Comparison of ENCODE assay signal across 10 cellular contexts in genomic region chr5:181184845-181185216, GRCh38. TPM values are rescaled to one million over a fixed set of nuclear protein-coding genes. Genes with fewer than 3 reads are reported as not detected.
DNase-seq lines count a peak whose midpoint lies in the region; ATAC-seq, FAIRE-seq and TF ChIP-seq lines count a peak whose summit lies in the region.
"Had no signal": no experiment of that assay in that cellular context is flagged by ENCODE, and none has a peak within 500 bp of the region (broad histone marks: within the 10 kb centered on the region; RNA-seq: fewer than 3 reads in every experiment).

No MANE protein-coding gene starts in this region.

- intact Hi-C loops in HepG2 (cut with micrococcal nuclease; ENCODE audit: unreplicated experiment) = no loop called here
- intact Hi-C loops in right lobe of liver (cut with DNase I) = no loop called here
- intact Hi-C loops in aorta (cut with DNase I) = loop anchor here in 1 of 2 donors (10.0 kb wide), 1 partner anchor 80 kb away; the partner anchor contains the start of gene TRIM52
- intact Hi-C loops in ovary (cut with DNase I) = loop anchor here in 3 of 4 donors (5.0 to 10.0 kb wide), 3 partner anchors 37 to 400 kb away; partner anchors contain the start of genes TRIM41 (in 1 of the 3) and TRIM52 (in 1 of the 3)

- TF ChIP-seq EP300 in HepG2 (IDR thresholded peaks at IDR 0.05; ENCODE audit: low read depth in 2 of 2, low read length in 2 of 2) (no peak), HepG2 (CRISPR knock-in tag; IDR thresholded peaks at IDR 0.05; ENCODE audit: borderline replicate concordance) (no peak), ovary (IDR thresholded peaks at IDR 0.05) (no peak)

- H3K27ac ChIP-seq in HepG2 (ENCODE audit: extremely low read length, insufficient read depth, low read length) = peak overlapping the region; percentile 58
- H3K27ac ChIP-seq in right lobe of liver = no peak overlapping the region
- H3K27ac ChIP-seq in aorta (ENCODE audit: low read depth in 1 of 2, low read length in 2 of 2) = no peak overlapping the region
- H3K27ac ChIP-seq in ovary = no peak overlapping the region

- peaks cover 25% of the 10 kb centered on the region for H3K27me3 Mint-ChIP-seq in WTC11 (ENCODE audit: low read depth)
- peaks cover 24 to 42% (median 29%) of the 10 kb centered on the region in 3 donors for H3K27me3 Mint-ChIP-seq in immature natural killer cell (ENCODE audit: low read depth in 3 of 3)

- peak overlapping the region; percentile 58 for H3K9ac ChIP-seq in HepG2 (ENCODE audit: insufficient read depth, low read depth, low read length)

- H3K9me3 Mint-ChIP-seq in WTC11 (peaks cover 4% of the 10 kb centered on the region), immature natural killer cell (peaks cover 0 to 8% (median 3%) of the 10 kb centered on the region in 6 donors)

- BruUV-seq in HepG2 (replicated peaks; lab: Mats Ljungman, UMichigan) = no TSS peak

- TF ChIP-seq POLR2A in HepG2 (IDR thresholded peaks at IDR 0.05; ENCODE audit: insufficient read depth in 1 of 2, low read depth in 2 of 2, low read length in 2 of 2) (no peak), right lobe of liver (IDR thresholded peaks at IDR 0.05) (no peak), ovary (IDR thresholded peaks at IDR 0.05) (no peak)

- H3K36me3 Mint-ChIP-seq in WTC11 (peaks cover 4% of the 10 kb centered on the region), immature natural killer cell (no peaks in the 10 kb centered on the region)

- no peaks in the 10 kb centered on the region for H3K79me2 ChIP-seq in HepG2 (ENCODE audit: insufficient read depth, low read length)

- ATAC-seq in HepG2 (no peak), right lobe of liver (no peak), WTC11 (no peak), aorta (ENCODE audit: low FRiP score) (no peak)

- peak overlapping the region; percentile 96 for H3K27ac Mint-ChIP-seq in WTC11
- H3K27ac Mint-ChIP-seq in immature natural killer cell = peak overlapping the region in 1 of 6 donors; percentile 84

- WGBS in HepG2 (ENCODE audit: low lambda C conversion rate) = 55% methylated on average over 16 of the region's 16 CpGs
- 94% methylated on average over 14 of the region's 16 CpGs for WGBS in right lobe of liver (ENCODE audit: insufficient coverage, low coverage, low lambda C conversion rate, missing lambda C conversion rate)
- 82% methylated on average over 16 of the region's 16 CpGs for WGBS in aorta, 2 donors
- 70 to 85% (median 84%) methylated on average over 16 of the region's 16 CpGs for WGBS in ovary, 3 donors

- POLR2A ChIA-PET in HepG2 (lab: Yijun Ruan, JAX) (interaction anchor here (0.7 to 2.3 kb wide), 10 partner anchors 8 to 76 kb away, joined by 3 to 20 read pairs (median 9); partner anchors contain the start of genes RACK1, TRIM41 and TRIM52), WTC11 (lab: Charles Lee) (interaction anchor here (0.8 to 1.0 kb wide), 2 partner anchors 12 to 62 kb away, joined by 3 read pairs; no protein-coding TSS in a partner anchor)

- TF ChIP-seq CTCF in HepG2 (CRISPR knock-in tag; IDR thresholded peaks at IDR 0.05) (no peak), right lobe of liver (IDR thresholded peaks at IDR 0.05) (no peak), WTC11 (IDR thresholded peaks at IDR 0.05) (no peak), ovary (IDR thresholded peaks at IDR 0.05) (no peak)

- H3K9me3 ChIP-seq in HepG2 (ENCODE audit: low read length) = no peaks in the 10 kb centered on the region
- H3K9me3 ChIP-seq in right lobe of liver = no peaks in the 10 kb centered on the region
- no peaks in the 10 kb centered on the region for H3K9me3 ChIP-seq in aorta (ENCODE audit: control insufficient read depth, low read length)
- no peaks in the 10 kb centered on the region for H3K9me3 ChIP-seq in ovary
- H3K9me3 ChIP-seq: uterus had no signal

- H3K4me3 Mint-ChIP-seq in WTC11 (peak overlapping the region; percentile 80), immature natural killer cell (peak overlapping the region; percentile 83 to 96 (median 94))

- H3K4me2 ChIP-seq in HepG2 (ENCODE audit: low read depth, low read length) = peak overlapping the region; percentile 80

- no peak for TF ChIP-seq RAD21 in HepG2 (CRISPR knock-in tag; IDR thresholded peaks at IDR 0.05)

- DNase-seq in HepG2 (ENCODE audit: low spot score) (no peak), right lobe of liver (no peak), WTC11 (ENCODE audit: low spot score) (no peak), immature natural killer cell (no peak), aorta (peak; percentile 41 to 46), ovary (no peak), NCI-H1105 (lab: John Stamatoyannopoulos, UW) (no peak)
- DNase-seq in effector CD8-positive, alpha-beta T cell (lab: John Stamatoyannopoulos, UW) = no peak
- DNase-seq: DMS 273 treated with DMSO at 0.1 percent for 48 hours had no signal

- peaks cover 49% of the 10 kb centered on the region for H3K4me1 ChIP-seq in HepG2 (ENCODE audit: insufficient read depth, low read length)
- H3K4me1 ChIP-seq in right lobe of liver = peaks cover 0 to 12% (median 0%) of the 10 kb centered on the region in 4 donors
- H3K4me1 ChIP-seq in aorta (ENCODE audit: control insufficient read depth in 1 of 2, insufficient read depth in 2 of 2, low read length in 2 of 2) = no peaks in the 10 kb centered on the region
- H3K4me1 ChIP-seq in ovary (ENCODE audit: insufficient read depth) = peaks cover 2% of the 10 kb centered on the region
- H3K4me1 ChIP-seq: uterus had no signal

- CTCF ChIA-PET in HepG2 (lab: Yijun Ruan, JAX; ENCODE audit: low intra/inter-chr PET ratio, low total read pairs) (interaction anchor here (0.8 kb wide), 1 partner anchor 26 kb away, joined by 3 read pairs; no protein-coding TSS in a partner anchor), WTC11 (lab: Charles Lee) (interaction anchor here (0.6 to 2.9 kb wide), 21 partner anchors 12 to 374 kb away, joined by 3 to 44 read pairs (median 5); partner anchors contain the start of genes RACK1, TRIM41, TRIM52 and TRIM7)

- no peaks in the 10 kb centered on the region for H4K20me1 ChIP-seq in HepG2 (ENCODE audit: insufficient read depth, low read length)

- H3K4me3 ChIP-seq in HepG2 (replicated peaks in 1 of 3; ENCODE audit: insufficient read depth in 1 of 3, low read depth in 2 of 3, low read length in 3 of 3) (peak overlapping the region; percentile 60 to 74 (median 61); a peak in 5 of 6 replicates), right lobe of liver (no peak overlapping the region), aorta (ENCODE audit: low read length in 2 of 2) (no peak overlapping the region), ovary (no peak overlapping the region)

- H3K36me3 ChIP-seq in HepG2 (replicated peaks in 1 of 2; ENCODE audit: control insufficient read depth in 1 of 2, insufficient read depth in 2 of 2, low read length in 2 of 2) = no peaks in the 10 kb centered on the region
- H3K36me3 ChIP-seq in right lobe of liver = no peaks in the 10 kb centered on the region
- H3K36me3 ChIP-seq in aorta (ENCODE audit: control insufficient read depth in 1 of 2, insufficient read depth in 2 of 2, low read length in 1 of 2) = no peaks in the 10 kb centered on the region
- no peaks in the 10 kb centered on the region for H3K36me3 ChIP-seq in ovary
- H3K36me3 ChIP-seq: uterus had no signal

- H2AFZ ChIP-seq in HepG2 (ENCODE audit: low read length) = peak overlapping the region; percentile 52

- H3K4me1 Mint-ChIP-seq in WTC11 = peaks cover 11% of the 10 kb centered on the region
- peaks cover 42 to 59% of the 10 kb centered on the region in 2 donors for H3K4me1 Mint-ChIP-seq in immature natural killer cell

- in situ Hi-C loops in HepG2 (cut with HindIII; ENCODE audit: extremely low pct_ligation_motif_present, low pct_unique_long_range_greater_than_20kb) = loop anchor here (5.0 kb wide), 1 partner anchor 37 kb away; the partner anchor contains the start of gene TRIM41

- FAIRE-seq in HepG2 (lab: Jason Lieb, UNC) = no peak

- H3K27me3 ChIP-seq in HepG2 (ENCODE audit: control insufficient read depth in 1 of 2, insufficient read depth in 2 of 2, low read length in 2 of 2) (no peaks in the 10 kb centered on the region; a peak in 1 of 5 replicates), right lobe of liver (no peaks in the 10 kb centered on the region), aorta (ENCODE audit: control insufficient read depth in 1 of 2, insufficient read depth in 2 of 2, low read length in 1 of 2) (no peaks in the 10 kb centered on the region), ovary (no peaks in the 10 kb centered on the region)
- H3K27me3 ChIP-seq: uterus had no signal

RNA-seq across cellular contexts. Expression of gene TRIM7, which starts 20.2 kb away (rescaled TPM):
- total RNA-seq in HepG2 (2016; rRNA removed; fragmentation: Illumina TruSeq; extraction: Trizol) (not detected in 2 replicates), right lobe of liver (1 to 10 TPM in 1 of 6 experiments, under 1 TPM in 4, not detected in 1; 0.07 to 1.4 (median 0.26) TPM), WTC11 (2021) (0.64 to 1.4 TPM (median 0.98 TPM) in 3 replicates), aorta (1 to 10 TPM; 3.0 to 6.9 TPM), ovary (1 to 10 TPM in 2 of 7 donors, under 1 TPM in 5; 0.34 to 2.9 (median 0.93) TPM)
- not detected in 2 replicates for total RNA-seq in HepG2 (2016; cell fraction: cytosol; rRNA removed; fragmentation: Illumina TruSeq; extraction: Trizol; ENCODE audit: low read depth)
- total RNA-seq in HepG2 (2016; cell fraction: insoluble cytoplasmic fraction; rRNA removed; fragmentation: Illumina TruSeq; extraction: Trizol) = not detected in 2 replicates
- total RNA-seq in HepG2 (2016; cell fraction: membrane; rRNA removed; fragmentation: Illumina TruSeq; extraction: Trizol) = not detected in 2 replicates
- not detected in 2 replicates for total RNA-seq in HepG2 (2016; cell fraction: nucleus; rRNA removed; fragmentation: Illumina TruSeq; extraction: Trizol)
- polyA plus RNA-seq in HepG2 (2011; rRNA removed) (0.10 and 0.13 TPM in 2 replicates), immature natural killer cell (under 1 TPM in 1 of 3 donors, not detected in 2; 0.50 TPM), aorta (1 to 10 TPM; 4.3 to 6.3 TPM), ovary (under 1 TPM; 0.45 to 0.82 TPM)
- polyA plus RNA-seq in HepG2 (2011; cell fraction: cytosol; rRNA removed) = 0.11 and 0.13 TPM in 2 replicates
- polyA plus RNA-seq in HepG2 (2011; cell fraction: nucleus; rRNA removed) = 0.16 and 0.29 TPM in 2 replicates
- 0.13 TPM in 1 of 2 replicates, not detected in the other for polyA plus RNA-seq in HepG2 (2012)
- polyA plus RNA-seq in HepG2 (2016; cell fraction: cytosol; fragmentation: Illumina TruSeq; extraction: Trizol; ENCODE audit: low read depth) = not detected in 2 replicates
- not detected in 2 replicates for polyA plus RNA-seq in HepG2 (2016; cell fraction: insoluble cytoplasmic fraction; fragmentation: Illumina TruSeq; extraction: Trizol; ENCODE audit: low read depth)
- 0.23 TPM in 1 of 2 replicates, not detected in the other for polyA plus RNA-seq in HepG2 (2016; cell fraction: membrane; fragmentation: Illumina TruSeq; extraction: Trizol; ENCODE audit: low read depth)
- polyA plus RNA-seq in HepG2 (2016; cell fraction: nucleus; fragmentation: Illumina TruSeq; extraction: Trizol; ENCODE audit: insufficient read depth, low read depth) = not detected in 2 replicates
- 10.8 TPM in 1 of 2 replicates, not detected in the other for polyA minus RNA-seq in HepG2 (2011; rRNA and poly(A)+ RNA removed; ENCODE audit: low replicate concordance)
- polyA minus RNA-seq in HepG2 (2011; cell fraction: cytosol; rRNA and poly(A)+ RNA removed) = 0.88 TPM in 1 of 2 replicates, not detected in the other
- 1.2 TPM in 1 of 2 replicates, not detected in the other for polyA minus RNA-seq in HepG2 (2011; cell fraction: nucleus; rRNA and poly(A)+ RNA removed)

RNA-seq across cellular contexts. Expression of gene OR2V2, which starts 37.4 kb away (rescaled TPM):
- total RNA-seq in HepG2 (2016; rRNA removed; fragmentation: Illumina TruSeq; extraction: Trizol) = not detected in 2 replicates
- not detected in 2 replicates for total RNA-seq in HepG2 (2016; cell fraction: cytosol; rRNA removed; fragmentation: Illumina TruSeq; extraction: Trizol; ENCODE audit: low read depth)
- not detected in 2 replicates for total RNA-seq in HepG2 (2016; cell fraction: insoluble cytoplasmic fraction; rRNA removed; fragmentation: Illumina TruSeq; extraction: Trizol)
- not detected in 2 replicates for total RNA-seq in HepG2 (2016; cell fraction: membrane; rRNA removed; fragmentation: Illumina TruSeq; extraction: Trizol)
- total RNA-seq in HepG2 (2016; cell fraction: nucleus; rRNA removed; fragmentation: Illumina TruSeq; extraction: Trizol) = not detected in 2 replicates
- polyA plus RNA-seq in HepG2 (2011; rRNA removed) = not detected in 2 replicates
- not detected in 2 replicates for polyA plus RNA-seq in HepG2 (2011; cell fraction: cytosol; rRNA removed)
- polyA plus RNA-seq in HepG2 (2011; cell fraction: nucleus; rRNA removed) = not detected in 2 replicates
- not detected in 2 replicates for polyA plus RNA-seq in HepG2 (2012)
- not detected in 2 replicates for polyA plus RNA-seq in HepG2 (2016; cell fraction: cytosol; fragmentation: Illumina TruSeq; extraction: Trizol; ENCODE audit: low read depth)
- polyA plus RNA-seq in HepG2 (2016; cell fraction: insoluble cytoplasmic fraction; fragmentation: Illumina TruSeq; extraction: Trizol; ENCODE audit: low read depth) = not detected in 2 replicates
- polyA plus RNA-seq in HepG2 (2016; cell fraction: membrane; fragmentation: Illumina TruSeq; extraction: Trizol; ENCODE audit: low read depth) = not detected in 2 replicates
- polyA plus RNA-seq in HepG2 (2016; cell fraction: nucleus; fragmentation: Illumina TruSeq; extraction: Trizol; ENCODE audit: insufficient read depth, low read depth) = not detected in 2 replicates
- not detected in 2 replicates for polyA minus RNA-seq in HepG2 (2011; rRNA and poly(A)+ RNA removed; ENCODE audit: low replicate concordance)
- polyA minus RNA-seq in HepG2 (2011; cell fraction: cytosol; rRNA and poly(A)+ RNA removed) = not detected in 2 replicates
- not detected in 2 replicates for polyA minus RNA-seq in HepG2 (2011; cell fraction: nucleus; rRNA and poly(A)+ RNA removed)
- total RNA-seq in right lobe of liver = not detected
- not detected in 3 replicates for total RNA-seq in WTC11 (2021)
- polyA plus RNA-seq in immature natural killer cell = not detected
- total RNA-seq in aorta = not detected
- polyA plus RNA-seq in aorta = not detected
- under 1 TPM in 1 of 7 donors, not detected in 6; 0.80 TPM for total RNA-seq in ovary
- not detected for polyA plus RNA-seq in ovary
- total RNA-seq: uterus had no signal

RNA-seq across cellular contexts. Expression of gene TRIM41, which starts 38.2 kb away (rescaled TPM):
- total RNA-seq in HepG2 (2016; rRNA removed; fragmentation: Illumina TruSeq; extraction: Trizol) (10.9 and 16.7 TPM in 2 replicates), right lobe of liver (10 to 100 TPM in 4 of 6 experiments, 1 to 10 TPM in 2; 7.3 to 20.6 (median 15.9) TPM), WTC11 (2021) (31.9 to 33.5 TPM (median 32.2 TPM) in 3 replicates), aorta (10 to 100 TPM; 15.2 to 21.4 TPM), ovary (10 to 100 TPM in 6 of 7 donors, 1 to 10 TPM in 1; 8.2 to 22.7 (median 17.6) TPM)
- 3.4 and 3.6 TPM in 2 replicates for total RNA-seq in HepG2 (2016; cell fraction: cytosol; rRNA removed; fragmentation: Illumina TruSeq; extraction: Trizol; ENCODE audit: low read depth)
- total RNA-seq in HepG2 (2016; cell fraction: insoluble cytoplasmic fraction; rRNA removed; fragmentation: Illumina TruSeq; extraction: Trizol) = 12.4 and 16.7 TPM in 2 replicates
- 9.1 and 9.7 TPM in 2 replicates for total RNA-seq in HepG2 (2016; cell fraction: membrane; rRNA removed; fragmentation: Illumina TruSeq; extraction: Trizol)
- total RNA-seq in HepG2 (2016; cell fraction: nucleus; rRNA removed; fragmentation: Illumina TruSeq; extraction: Trizol) = 11.4 and 13.1 TPM in 2 replicates
- polyA plus RNA-seq in HepG2 (2011; rRNA removed) (10.2 and 10.9 TPM in 2 replicates), immature natural killer cell (1 to 10 TPM in 2 of 3 donors, under 1 TPM in 1; 0.80 to 2.3 (median 1.7) TPM), aorta (10 to 100 TPM; 15.7 to 22.2 TPM), ovary (10 to 100 TPM; 11.1 to 13.2 TPM)
- 5.4 and 6.4 TPM in 2 replicates for polyA plus RNA-seq in HepG2 (2011; cell fraction: cytosol; rRNA removed)
- polyA plus RNA-seq in HepG2 (2011; cell fraction: nucleus; rRNA removed) = 66.0 and 81.3 TPM in 2 replicates
- 10.5 and 10.9 TPM in 2 replicates for polyA plus RNA-seq in HepG2 (2012)
- 2.6 and 3.0 TPM in 2 replicates for polyA plus RNA-seq in HepG2 (2016; cell fraction: cytosol; fragmentation: Illumina TruSeq; extraction: Trizol; ENCODE audit: low read depth)
- polyA plus RNA-seq in HepG2 (2016; cell fraction: insoluble cytoplasmic fraction; fragmentation: Illumina TruSeq; extraction: Trizol; ENCODE audit: low read depth) = 15.2 and 16.5 TPM in 2 replicates
- polyA plus RNA-seq in HepG2 (2016; cell fraction: membrane; fragmentation: Illumina TruSeq; extraction: Trizol; ENCODE audit: low read depth) = 7.8 and 8.3 TPM in 2 replicates
- 28.6 and 33.8 TPM in 2 replicates for polyA plus RNA-seq in HepG2 (2016; cell fraction: nucleus; fragmentation: Illumina TruSeq; extraction: Trizol; ENCODE audit: insufficient read depth, low read depth)
- 7.5 and 14.8 TPM in 2 replicates for polyA minus RNA-seq in HepG2 (2011; rRNA and poly(A)+ RNA removed; ENCODE audit: low replicate concordance)
- polyA minus RNA-seq in HepG2 (2011; cell fraction: cytosol; rRNA and poly(A)+ RNA removed) = 3.3 and 3.7 TPM in 2 replicates
- 17.4 and 18.8 TPM in 2 replicates for polyA minus RNA-seq in HepG2 (2011; cell fraction: nucleus; rRNA and poly(A)+ RNA removed)

RNA-seq across cellular contexts. Expression of gene OR2V1, which starts 53.9 kb away (rescaled TPM):
- total RNA-seq in HepG2 (2016; rRNA removed; fragmentation: Illumina TruSeq; extraction: Trizol) (not detected in 2 replicates), right lobe of liver (not detected), WTC11 (2021) (not detected in 3 replicates), aorta (not detected), ovary (not detected)
- not detected in 2 replicates for total RNA-seq in HepG2 (2016; cell fraction: cytosol; rRNA removed; fragmentation: Illumina TruSeq; extraction: Trizol; ENCODE audit: low read depth)
- not detected in 2 replicates for total RNA-seq in HepG2 (2016; cell fraction: insoluble cytoplasmic fraction; rRNA removed; fragmentation: Illumina TruSeq; extraction: Trizol)
- total RNA-seq in HepG2 (2016; cell fraction: membrane; rRNA removed; fragmentation: Illumina TruSeq; extraction: Trizol) = not detected in 2 replicates
- not detected in 2 replicates for total RNA-seq in HepG2 (2016; cell fraction: nucleus; rRNA removed; fragmentation: Illumina TruSeq; extraction: Trizol)
- polyA plus RNA-seq in HepG2 (2011; rRNA removed) (not detected in 2 replicates), immature natural killer cell (not detected), aorta (not detected), ovary (not detected)
- polyA plus RNA-seq in HepG2 (2011; cell fraction: cytosol; rRNA removed) = not detected in 2 replicates
- polyA plus RNA-seq in HepG2 (2011; cell fraction: nucleus; rRNA removed) = not detected in 2 replicates
- not detected in 2 replicates for polyA plus RNA-seq in HepG2 (2012)
- not detected in 2 replicates for polyA plus RNA-seq in HepG2 (2016; cell fraction: cytosol; fragmentation: Illumina TruSeq; extraction: Trizol; ENCODE audit: low read depth)
- polyA plus RNA-seq in HepG2 (2016; cell fraction: insoluble cytoplasmic fraction; fragmentation: Illumina TruSeq; extraction: Trizol; ENCODE audit: low read depth) = not detected in 2 replicates
- not detected in 2 replicates for polyA plus RNA-seq in HepG2 (2016; cell fraction: membrane; fragmentation: Illumina TruSeq; extraction: Trizol; ENCODE audit: low read depth)
- polyA plus RNA-seq in HepG2 (2016; cell fraction: nucleus; fragmentation: Illumina TruSeq; extraction: Trizol; ENCODE audit: insufficient read depth, low read depth) = not detected in 2 replicates
- not detected in 2 replicates for polyA minus RNA-seq in HepG2 (2011; rRNA and poly(A)+ RNA removed; ENCODE audit: low replicate concordance)
- not detected in 2 replicates for polyA minus RNA-seq in HepG2 (2011; cell fraction: cytosol; rRNA and poly(A)+ RNA removed)
- polyA minus RNA-seq in HepG2 (2011; cell fraction: nucleus; rRNA and poly(A)+ RNA removed) = not detected in 2 replicates
- total RNA-seq: uterus had no signal

RNA-seq across cellular contexts. Expression of gene RACK1, which starts 58.9 kb away (rescaled TPM):
- 2,514 and 3,226 TPM in 2 replicates for total RNA-seq in HepG2 (2016; rRNA removed; fragmentation: Illumina TruSeq; extraction: Trizol)
- 4,063 and 4,402 TPM in 2 replicates for total RNA-seq in HepG2 (2016; cell fraction: cytosol; rRNA removed; fragmentation: Illumina TruSeq; extraction: Trizol; ENCODE audit: low read depth)
- total RNA-seq in HepG2 (2016; cell fraction: insoluble cytoplasmic fraction; rRNA removed; fragmentation: Illumina TruSeq; extraction: Trizol) = 2,554 and 3,310 TPM in 2 replicates
- 5,165 and 5,275 TPM in 2 replicates for total RNA-seq in HepG2 (2016; cell fraction: membrane; rRNA removed; fragmentation: Illumina TruSeq; extraction: Trizol)
- total RNA-seq in HepG2 (2016; cell fraction: nucleus; rRNA removed; fragmentation: Illumina TruSeq; extraction: Trizol) = 943 and 1,018 TPM in 2 replicates
- polyA plus RNA-seq in HepG2 (2011; rRNA removed) = 6,141 and 6,693 TPM in 2 replicates
- 6,517 and 7,296 TPM in 2 replicates for polyA plus RNA-seq in HepG2 (2011; cell fraction: cytosol; rRNA removed)
- polyA plus RNA-seq in HepG2 (2011; cell fraction: nucleus; rRNA removed) = 2,166 and 2,467 TPM in 2 replicates
- polyA plus RNA-seq in HepG2 (2012) = 4,104 and 4,114 TPM in 2 replicates
- 3,699 and 3,997 TPM in 2 replicates for polyA plus RNA-seq in HepG2 (2016; cell fraction: cytosol; fragmentation: Illumina TruSeq; extraction: Trizol; ENCODE audit: low read depth)
- polyA plus RNA-seq in HepG2 (2016; cell fraction: insoluble cytoplasmic fraction; fragmentation: Illumina TruSeq; extraction: Trizol; ENCODE audit: low read depth) = 3,545 and 3,580 TPM in 2 replicates
- polyA plus RNA-seq in HepG2 (2016; cell fraction: membrane; fragmentation: Illumina TruSeq; extraction: Trizol; ENCODE audit: low read depth) = 4,862 and 5,343 TPM in 2 replicates
- polyA plus RNA-seq in HepG2 (2016; cell fraction: nucleus; fragmentation: Illumina TruSeq; extraction: Trizol; ENCODE audit: insufficient read depth, low read depth) = 1,515 and 1,598 TPM in 2 replicates
- 10,364 and 11,951 TPM in 2 replicates for polyA minus RNA-seq in HepG2 (2011; rRNA and poly(A)+ RNA removed; ENCODE audit: low replicate concordance)
- polyA minus RNA-seq in HepG2 (2011; cell fraction: cytosol; rRNA and poly(A)+ RNA removed) = 2,548 and 2,636 TPM in 2 replicates
- polyA minus RNA-seq in HepG2 (2011; cell fraction: nucleus; rRNA and poly(A)+ RNA removed) = 1,064 and 1,481 TPM in 2 replicates
- total RNA-seq in right lobe of liver = 1,000 to 10,000 TPM in 2 of 6 experiments, 100 to 1,000 TPM in 4; 470 to 1,156 (median 552) TPM
- total RNA-seq in WTC11 (2021) = 2,360 to 2,535 TPM (median 2,479 TPM) in 3 replicates
- 1,000 to 10,000 TPM; 1,093 to 1,304 (median 1,251) TPM for polyA plus RNA-seq in immature natural killer cell
- total RNA-seq in aorta = 1,000 to 10,000 TPM in 1 of 2 donors, 100 to 1,000 TPM in 1; 922 to 1,191 TPM
- 1,000 to 10,000 TPM; 1,838 to 2,024 TPM for polyA plus RNA-seq in aorta
- 1,000 to 10,000 TPM; 2,570 to 4,531 (median 3,203) TPM for total RNA-seq in ovary
- 1,000 to 10,000 TPM; 2,702 to 4,895 TPM for polyA plus RNA-seq in ovary

Comparison
In these comparisons a context has a peak if more than half of its experiments do, and no peak if none do; other contexts are left out.
1. H3K4me3 ChIP-seq: peak in HepG2 (3 of 3); none in right lobe of liver (0 of 3), aorta (0 of 2) and ovary (single experiment).
2. DNase-seq: peak in aorta (2 of 2); none in HepG2 (single experiment), right lobe of liver (0 of 3), WTC11 (single experiment), immature natural killer cell (0 of 3), ovary (0 of 5), effector CD8-positive, alpha-beta T cell (single experiment) and NCI-H1105 (single experiment).
3. intact Hi-C loops: an anchor here in ovary (5.0 to 10.0 kb wide); none called in HepG2 and right lobe of liver.
4. Of the 50 proteins assayed by ChIP-seq in both HepG2 and WTC11: peak only in HepG2: FOXK1; only in WTC11: none; in both: none; in neither: 49.